Comparison of ENCODE assay signal across 18 cellular contexts in genomic region chr3:172293093-172293492, GRCh38.
DNase-seq lines count a peak whose midpoint lies in the region; ATAC-seq and TF ChIP-seq lines count a peak whose summit lies in the region.
"Had no signal": no experiment of that assay in that cellular context is flagged by ENCODE, and none has a peak within 500 bp of the region (broad histone marks: within the 10 kb centered on the region; RNA-seq: fewer than 3 reads in every experiment).

No MANE protein-coding gene starts in this region.

- H3K4me1 ChIP-seq in heart left ventricle (peaks cover 0 to 60% (median 39%) of the 10 kb centered on the region in 12 donors), right cardiac atrium (ENCODE audit: control insufficient read depth, insufficient read depth, low read length) (peaks cover 9% of the 10 kb centered on the region)

- H3K27ac Mint-ChIP-seq in natural killer cell: peak overlapping the region; percentile 30 to 47
- H3K27ac Mint-ChIP-seq in natural killer cell treated with Interleukin-12 subunit alpha and Interleukin-12 subunit beta and Interleukin-15 and Interleukin-18, amount 100 ng/mL, for 72 hours: no peak overlapping the region
- H3K27ac Mint-ChIP-seq: B cell, H9 had no signal

- TF ChIP-seq CTCF in heart left ventricle (IDR thresholded peaks at IDR 0.05) (no peak), natural killer cell (IDR thresholded peaks at IDR 0.05) (no peak)

- H3K9me3 ChIP-seq in heart left ventricle: no peaks in the 10 kb centered on the region
- no peaks in the 10 kb centered on the region for H3K9me3 ChIP-seq in right cardiac atrium (ENCODE audit: control insufficient read depth, low read length)

- no peak for ATAC-seq in heart left ventricle
- no peak for ATAC-seq in left cardiac atrium
- no peak for ATAC-seq in natural killer cell
- ATAC-seq in natural killer cell treated with Interleukin-12 subunit alpha and Interleukin-12 subunit beta and Interleukin-15 and Interleukin-18, amount 100 ng/mL, for 72 hours: no peak
- ATAC-seq in right cardiac atrium: no peak
- no peak for ATAC-seq in GM21786 (IDR thresholded peaks at IDR 0.05; ENCODE audit: unreplicated experiment)
- ATAC-seq in HG02623 (IDR thresholded peaks at IDR 0.05; ENCODE audit: unreplicated experiment): no peak

- H3K27me3 Mint-ChIP-seq in natural killer cell (ENCODE audit: low read depth in 2 of 2): no peaks in the 10 kb centered on the region
- H3K27me3 Mint-ChIP-seq in natural killer cell treated with Interleukin-12 subunit alpha and Interleukin-12 subunit beta and Interleukin-15 and Interleukin-18, amount 100 ng/mL, for 72 hours: no peaks in the 10 kb centered on the region
- H3K27me3 Mint-ChIP-seq: B cell; CD4-positive, alpha-beta memory T cell had no signal

- H3K27me3 ChIP-seq in heart left ventricle (no peaks in the 10 kb centered on the region), right cardiac atrium (ENCODE audit: control insufficient read depth, insufficient read depth) (no peaks in the 10 kb centered on the region)

- H3K9me3 Mint-ChIP-seq in natural killer cell: peaks cover 0 to 2% of the 10 kb centered on the region in 2 donors
- no peaks in the 10 kb centered on the region for H3K9me3 Mint-ChIP-seq in natural killer cell treated with Interleukin-12 subunit alpha and Interleukin-12 subunit beta and Interleukin-15 and Interleukin-18, amount 100 ng/mL, for 72 hours
- H3K9me3 Mint-ChIP-seq: H9 had no signal

- H3K4me1 Mint-ChIP-seq in natural killer cell: peaks cover 57 to 60% of the 10 kb centered on the region in 2 donors
- H3K4me1 Mint-ChIP-seq in natural killer cell treated with Interleukin-12 subunit alpha and Interleukin-12 subunit beta and Interleukin-15 and Interleukin-18, amount 100 ng/mL, for 72 hours (ENCODE audit: low read depth in 2 of 2): peaks cover 35 to 53% of the 10 kb centered on the region in 2 donors

- DNase-seq in heart left ventricle (no peak), left cardiac atrium (no peak), natural killer cell (no peak), right cardiac atrium (no peak), foreskin melanocyte (no peak)
- no peak for DNase-seq in natural killer cell treated with Interleukin-12 subunit alpha and Interleukin-12 subunit beta and Interleukin-15 and Interleukin-18, amount 100 ng/mL, for 72 hours (ENCODE audit: low spot score)
- DNase-seq: ACHN; C1 segment of cervical spinal cord; CD4-positive, alpha-beta memory T cell; COR-L47; DMS153; DMS79 treated with DMSO at 0.1 percent for 48 hours; EL; GOT3; H9 had no signal

- peak overlapping the region in 10 of 12 donors; percentile 39 to 87 (median 76) for H3K27ac ChIP-seq in heart left ventricle
- H3K27ac ChIP-seq in right cardiac atrium (ENCODE audit: low read length): peak overlapping the region; percentile 46

- intact Hi-C loops in heart left ventricle (cut with DNase I) (loop anchor here in 1 of 10 donors (5.0 kb wide), 1 partner anchor 39 kb away; no protein-coding TSS in a partner anchor), left cardiac atrium (cut with DNase I) (no loop called here), natural killer cell (cut with micrococcal nuclease) (no loop called here), right cardiac atrium (cut with DNase I) (loop anchor here in 1 of 4 donors (10.0 kb wide), 1 partner anchor 248 kb away; no protein-coding TSS in a partner anchor)

- no peak for TF ChIP-seq POLR2A in heart left ventricle (IDR thresholded peaks at IDR 0.05)

- peaks cover 8% of the 10 kb centered on the region for H3K36me3 Mint-ChIP-seq in natural killer cell
- peaks cover 31% of the 10 kb centered on the region for H3K36me3 Mint-ChIP-seq in natural killer cell treated with Interleukin-12 subunit alpha and Interleukin-12 subunit beta and Interleukin-15 and Interleukin-18, amount 100 ng/mL, for 72 hours

- peaks cover 0 to 47% (median 39%) of the 10 kb centered on the region in 9 donors for H3K36me3 ChIP-seq in heart left ventricle

- no peak overlapping the region for H3K4me3 ChIP-seq in heart left ventricle
- no peak overlapping the region for H3K4me3 ChIP-seq in right cardiac atrium (ENCODE audit: low read length)

- 65 to 73% (median 70%) methylated on average over 2 of the region's 2 CpGs for WGBS in heart left ventricle, 4 donors
- WGBS in right cardiac atrium: 67% methylated on average over 2 of the region's 2 CpGs

- no peak overlapping the region for H3K4me3 Mint-ChIP-seq in natural killer cell
- H3K4me3 Mint-ChIP-seq in natural killer cell treated with Interleukin-12 subunit alpha and Interleukin-12 subunit beta and Interleukin-15 and Interleukin-18, amount 100 ng/mL, for 72 hours: no peak overlapping the region
- H3K4me3 Mint-ChIP-seq: B cell; CD4-positive, alpha-beta memory T cell; H9 had no signal

Comparison
In these comparisons a context has a peak if more than half of its experiments do, and no peak if none do; other contexts are left out.
1. H3K27ac Mint-ChIP-seq: peak in natural killer cell (2 of 2); none in natural killer cell treated with Interleukin-12 subunit alpha and Interleukin-12 subunit beta and Interleukin-15 and Interleukin-18, amount 100 ng/mL, for 72 hours (0 of 2).